ENCODE assay signal across 11 cellular contexts in the genomic region with DNA sequence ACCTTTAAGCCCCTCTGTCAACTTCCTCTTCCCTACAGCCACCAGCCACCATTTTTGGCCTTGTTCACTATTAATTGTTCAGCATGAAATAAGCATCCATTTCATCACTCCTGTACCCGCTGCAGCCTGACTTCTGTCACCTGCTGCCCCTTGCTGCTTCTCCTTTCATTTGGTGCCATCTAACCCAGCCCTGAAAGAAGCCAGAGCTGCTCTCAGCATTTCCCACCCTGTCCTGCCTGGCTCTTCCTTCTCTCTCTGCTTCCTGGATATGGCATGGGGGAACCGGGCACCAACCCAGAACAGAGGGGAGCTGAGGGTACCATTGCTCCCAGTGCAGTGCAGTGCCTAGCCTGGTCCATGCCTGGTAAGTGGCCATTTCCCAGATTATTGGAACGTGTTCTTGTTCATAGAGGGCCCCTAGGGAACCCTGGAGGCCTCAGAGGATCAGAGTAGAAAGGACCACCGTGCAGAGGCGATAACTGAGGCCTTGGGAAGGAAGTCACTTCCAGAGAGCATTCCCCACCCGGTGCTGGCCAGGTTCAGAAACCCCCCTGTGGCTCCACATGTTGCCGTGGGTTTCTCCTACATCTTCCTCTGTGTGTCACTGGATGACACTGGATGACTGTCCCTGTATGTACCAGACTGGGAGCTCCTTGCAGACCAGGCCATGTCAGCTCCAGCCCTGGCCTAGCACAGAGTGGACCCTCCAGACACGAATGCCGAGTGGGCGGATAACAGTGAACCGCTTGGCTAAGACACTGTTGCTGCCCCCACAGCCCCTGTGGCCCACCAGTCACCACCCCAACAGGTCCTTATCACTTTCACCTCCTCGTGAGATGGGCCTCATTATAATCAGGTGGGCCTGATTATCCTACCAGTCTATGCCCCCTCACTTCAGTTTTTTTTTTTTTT. TPM values are rescaled to one million over a fixed set of nuclear protein-coding genes. Genes with fewer than 3 reads are reported as not detected.
DNase-seq lines count a peak whose midpoint lies in the region; ATAC-seq and TF ChIP-seq lines count a peak whose summit lies in the region.
"Had no signal": no experiment of that assay in that cellular context is flagged by ENCODE, and none has a peak within 500 bp of the region (broad histone marks: within the 10 kb centered on the region; RNA-seq: fewer than 3 reads in every experiment).

No MANE protein-coding gene starts in this region.

- H3K9me3 ChIP-seq in smooth muscle cell (replicated peaks; ENCODE audit: low read depth): no peaks in the 10 kb centered on the region
- H3K9me3 ChIP-seq: pancreas, uterus had no signal

- no peak for DNase-seq in activated CD4-positive, alpha-beta T cell treated with anti-CD3 and anti-CD28 coated beads, Interleukin-2, amount 10 ng/mL, durations not matched to agents 24 days and 14 days
- no peak for DNase-seq in activated CD4-positive, alpha-beta T cell treated with anti-CD3 and anti-CD28 coated beads for 48 hours
- no peak for DNase-seq in smooth muscle cell (lab: John Stamatoyannopoulos, UW; ENCODE audit: unreplicated experiment)
- no peak for DNase-seq in erythroblast (lab: John Stamatoyannopoulos, UW)
- DNase-seq: NCI-H526 treated with DMSO at 0.1 percent for 48 hours, uterus had no signal

- H3K9me3 Mint-ChIP-seq in activated CD4-positive, alpha-beta T cell treated with anti-CD3 and anti-CD28 coated beads, Interleukin-2, amount 10 ng/mL, durations not matched to agents 24 days and 14 days: no peaks in the 10 kb centered on the region
- no peaks in the 10 kb centered on the region for H3K9me3 Mint-ChIP-seq in activated naive CD8-positive, alpha-beta T cell (ENCODE audit: low read depth)

- peak overlapping the region; percentile 67 for H3K27ac Mint-ChIP-seq in activated CD4-positive, alpha-beta T cell treated with anti-CD3 and anti-CD28 coated beads, Interleukin-2, amount 10 ng/mL, durations not matched to agents 24 days and 14 days
- H3K27ac Mint-ChIP-seq in activated naive CD8-positive, alpha-beta T cell: peak overlapping the region; percentile 35

- no peak for TF ChIP-seq CTCF in KMS-11 (conservative IDR thresholded peaks at IDR 0.05; ENCODE audit: low read depth, low read length)
- no peak for TF ChIP-seq CTCF in smooth muscle cell (IDR thresholded peaks at IDR 0.05; ENCODE audit: borderline replicate concordance, insufficient read depth, poor library complexity, severe bottlenecking)

- H3K4me1 ChIP-seq in KMS-11 (ENCODE audit: low read depth, poor library complexity, severe bottlenecking): peaks cover 12% of the 10 kb centered on the region
- H3K4me1 ChIP-seq in smooth muscle cell (ENCODE audit: low read depth): no peaks in the 10 kb centered on the region

- WGBS in smooth muscle cell (ENCODE audit: low lambda C conversion rate): 88% methylated on average over 12 of the region's 12 CpGs

- H3K4me1 Mint-ChIP-seq in activated CD4-positive, alpha-beta T cell treated with anti-CD3 and anti-CD28 coated beads, Interleukin-2, amount 10 ng/mL, durations not matched to agents 24 days and 14 days: peaks cover 31% of the 10 kb centered on the region
- H3K4me1 Mint-ChIP-seq in activated naive CD8-positive, alpha-beta T cell (ENCODE audit: low read depth): peaks cover 35% of the 10 kb centered on the region

- no peak overlapping the region for H3K4me2 ChIP-seq in KMS-11
- H3K4me2 ChIP-seq in smooth muscle cell: no peak overlapping the region

- H3K4me3 Mint-ChIP-seq in activated CD4-positive, alpha-beta T cell treated with anti-CD3 and anti-CD28 coated beads, Interleukin-2, amount 10 ng/mL, durations not matched to agents 24 days and 14 days: no peak overlapping the region
- H3K4me3 Mint-ChIP-seq in activated naive CD8-positive, alpha-beta T cell: peak overlapping the region; percentile 5

- no peak overlapping the region for H2AFZ ChIP-seq in KMS-11 (ENCODE audit: low read depth)
- H2AFZ ChIP-seq in smooth muscle cell (ENCODE audit: low read depth): no peak overlapping the region

- ATAC-seq in GM21786 (IDR thresholded peaks at IDR 0.05; ENCODE audit: unreplicated experiment): no peak
- no peak for ATAC-seq in GM21390 (IDR thresholded peaks at IDR 0.05; ENCODE audit: unreplicated experiment)
- ATAC-seq: pancreas had no signal

- intact Hi-C loops in activated CD4-positive, alpha-beta T cell treated with anti-CD3 and anti-CD28 coated beads, Interleukin-2, amount 10 ng/mL, durations not matched to agents 24 days and 14 days (cut with micrococcal nuclease): loop anchor here (5.0 kb wide), 1 partner anchor 38 kb away; no protein-coding TSS in a partner anchor

- H3K9ac ChIP-seq in KMS-11: no peak overlapping the region
- no peak overlapping the region for H3K9ac ChIP-seq in smooth muscle cell (ENCODE audit: low read depth)

- H3K27ac ChIP-seq in KMS-11 (peak overlapping the region; percentile 16; the same call in 1 of the 2 replicates), smooth muscle cell (ENCODE audit: low read depth) (peak overlapping the region; percentile 8)
- H3K27ac ChIP-seq: pancreas, uterus had no signal

- peaks cover 3% of the 10 kb centered on the region; the same call in 1 of the 2 replicates for H4K20me1 ChIP-seq in KMS-11 (ENCODE audit: insufficient read depth)
- H4K20me1 ChIP-seq in smooth muscle cell (ENCODE audit: low read depth): peaks cover 87% of the 10 kb centered on the region

- no peak overlapping the region for H3K4me3 ChIP-seq in KMS-11 (IDR thresholded peaks at IDR 0.05; ENCODE audit: insufficient read depth, low read depth, low read length)
- no peak overlapping the region for H3K4me3 ChIP-seq in smooth muscle cell
- H3K4me3 ChIP-seq: pancreas, uterus had no signal

- no peaks in the 10 kb centered on the region for H3K36me3 ChIP-seq in KMS-11 (ENCODE audit: insufficient read depth)
- H3K36me3 ChIP-seq in smooth muscle cell (ENCODE audit: low read depth): no peaks in the 10 kb centered on the region
- H3K36me3 ChIP-seq: pancreas, uterus had no signal

- H3F3A ChIP-seq in smooth muscle cell (ENCODE audit: low read depth): no peaks in the 10 kb centered on the region

- peaks cover 44% of the 10 kb centered on the region for H3K36me3 Mint-ChIP-seq in activated CD4-positive, alpha-beta T cell treated with anti-CD3 and anti-CD28 coated beads, Interleukin-2, amount 10 ng/mL, durations not matched to agents 24 days and 14 days (ENCODE audit: low read depth)
- H3K36me3 Mint-ChIP-seq in activated naive CD8-positive, alpha-beta T cell: peaks cover 4% of the 10 kb centered on the region

- H3K27me3 Mint-ChIP-seq in activated CD4-positive, alpha-beta T cell treated with anti-CD3 and anti-CD28 coated beads, Interleukin-2, amount 10 ng/mL, durations not matched to agents 24 days and 14 days: no peaks in the 10 kb centered on the region
- H3K27me3 Mint-ChIP-seq in activated naive CD8-positive, alpha-beta T cell: no peaks in the 10 kb centered on the region

- H3K79me2 ChIP-seq in KMS-11 (ENCODE audit: insufficient read depth, low read depth) (peaks cover 38% of the 10 kb centered on the region), smooth muscle cell (ENCODE audit: low read depth) (peaks cover 19% of the 10 kb centered on the region)

- no peak for TF ChIP-seq POLR2A in erythroblast (IDR thresholded peaks at IDR 0.05; ENCODE audit: low read length)

- H3K27me3 ChIP-seq in KMS-11 (ENCODE audit: insufficient read depth, low read depth): no peaks in the 10 kb centered on the region
- H3K27me3 ChIP-seq in smooth muscle cell (ENCODE audit: low read depth): no peaks in the 10 kb centered on the region
- H3K27me3 ChIP-seq: pancreas, uterus had no signal

RNA-seq across cellular contexts. Expression of gene YDJC, which starts 4.7 kb away (rescaled TPM):
- total RNA-seq in activated CD4-positive, alpha-beta T cell treated with anti-CD3 and anti-CD28 coated beads, Interleukin-2, amount 10 ng/mL, durations not matched to agents 24 days and 14 days: 54.2 and 56.1 TPM in 2 replicates
- 12.0 and 19.3 TPM in 2 replicates for total RNA-seq in smooth muscle cell
- 15.2 and 17.2 TPM in 2 replicates for polyA plus RNA-seq in smooth muscle cell

RNA-seq across cellular contexts. Expression of gene CCDC116, which starts 7.4 kb away (rescaled TPM):
- total RNA-seq in activated CD4-positive, alpha-beta T cell treated with anti-CD3 and anti-CD28 coated beads, Interleukin-2, amount 10 ng/mL, durations not matched to agents 24 days and 14 days: 0.40 and 0.51 TPM in 2 replicates
- 0.40 and 1.8 TPM in 2 replicates for total RNA-seq in smooth muscle cell
- not detected in 2 replicates for polyA plus RNA-seq in smooth muscle cell

RNA-seq across cellular contexts. Expression of gene SDF2L1, which starts 17.0 kb away (rescaled TPM):
- 94.3 and 103 TPM in 2 replicates for total RNA-seq in activated CD4-positive, alpha-beta T cell treated with anti-CD3 and anti-CD28 coated beads, Interleukin-2, amount 10 ng/mL, durations not matched to agents 24 days and 14 days
- total RNA-seq in smooth muscle cell: 13.3 and 24.9 TPM in 2 replicates
- 80.1 and 102 TPM in 2 replicates for polyA plus RNA-seq in smooth muscle cell

RNA-seq across cellular contexts. Expression of gene PPIL2, which starts 40.7 kb away (rescaled TPM):
- 53.1 and 55.9 TPM in 2 replicates for total RNA-seq in activated CD4-positive, alpha-beta T cell treated with anti-CD3 and anti-CD28 coated beads, Interleukin-2, amount 10 ng/mL, durations not matched to agents 24 days and 14 days
- 16.3 and 19.2 TPM in 2 replicates for total RNA-seq in smooth muscle cell
- polyA plus RNA-seq in smooth muscle cell: 23.7 and 29.6 TPM in 2 replicates

RNA-seq across cellular contexts. Expression of gene UBE2L3, which starts 57.6 kb away (rescaled TPM):
- total RNA-seq in activated CD4-positive, alpha-beta T cell treated with anti-CD3 and anti-CD28 coated beads, Interleukin-2, amount 10 ng/mL, durations not matched to agents 24 days and 14 days: 62.1 and 63.3 TPM in 2 replicates
- total RNA-seq in smooth muscle cell: 47.0 and 65.4 TPM in 2 replicates
- polyA plus RNA-seq in smooth muscle cell: 89.3 and 102 TPM in 2 replicates
